12 cellular contexts compared by ENCODE assay signal in genomic region chr19:13027031-13027430, GRCh38. TPM values are rescaled to one million over a fixed set of nuclear protein-coding genes. Genes with fewer than 3 reads are reported as not detected.
A peak's percentile ranks its signal among the peaks of the same experiment; 100 is the strongest.
DNase-seq lines count a peak whose midpoint lies in the region; ATAC-seq and TF ChIP-seq lines count a peak whose summit lies in the region.
"Had no signal": no experiment of that assay in that cellular context is flagged by ENCODE, and none has a peak within 500 bp of the region (broad histone marks: within the 10 kb centered on the region; RNA-seq: fewer than 3 reads in every experiment).

No MANE protein-coding gene starts in this region.

- H3K9me2 ChIP-seq in SK-N-SH = no peaks in the 10 kb centered on the region

- TF ChIP-seq CTCF in SK-N-SH (IDR thresholded peaks at IDR 0.05) (no peak), coronary artery (IDR thresholded peaks at IDR 0.05) (no peak), type B pancreatic cell (conservative IDR thresholded peaks at IDR 0.05) (no peak)

- peaks cover 0 to 27% of the 10 kb centered on the region in 2 experiments for H3K36me3 ChIP-seq in SK-N-SH (replicated peaks in 1 of 2; ENCODE audit: control insufficient read depth in 1 of 2, insufficient read depth in 2 of 2, low read length in 1 of 2)
- no peaks in the 10 kb centered on the region for H3K36me3 ChIP-seq in H7 (replicated peaks; ENCODE audit: control insufficient read depth, insufficient read depth, low read length)

- peak overlapping the region; percentile 26 for H3K4me3 Mint-ChIP-seq in type B pancreatic cell
- H3K4me3 Mint-ChIP-seq: activated CD8-positive, alpha-beta memory T cell treated with anti-CD3 and anti-CD28 coated beads, Interleukin-2, amount 10 ng/mL, durations not matched to agents 7 days and 5 days; T-helper 2 cell treated with Interferon-gamma antibody and Interleukin-4, amounts not matched to agents 5 μg/mL and 100 μg/mL, for 36 hours had no signal

- peaks cover 21 to 43% of the 10 kb centered on the region in 2 experiments for H3K4me1 ChIP-seq in SK-N-SH (ENCODE audit: control insufficient read depth in 1 of 2, insufficient read depth in 2 of 2, low read depth in 1 of 2, low read length in 1 of 2)

- H3K27ac ChIP-seq in SK-N-SH (ENCODE audit: low read depth in 2 of 2, low read length in 1 of 2) (peak overlapping the region in 1 of 2 experiments; percentile 35; a peak in 1 of 4 replicates), coronary artery (peak overlapping the region; percentile 90 to 95)

- H3K79me2 ChIP-seq in SK-N-SH (ENCODE audit: insufficient read depth) = peaks cover 66% of the 10 kb centered on the region

- H3K4me2 ChIP-seq in SK-N-SH = peak overlapping the region; percentile 80

- no peaks in the 10 kb centered on the region for H3K9me3 ChIP-seq in SK-N-SH

- H3F3A ChIP-seq in SK-N-SH (replicated peaks; ENCODE audit: insufficient read depth) = peaks cover under 1% of the 10 kb centered on the region

- TF ChIP-seq RAD21 in SK-N-SH (IDR thresholded peaks at IDR 0.05; ENCODE audit: low read length) = no peak

- TF ChIP-seq EP300 in SK-N-SH (IDR thresholded peaks at IDR 0.05; ENCODE audit: borderline replicate concordance in 1 of 2, low read depth in 1 of 2, low read length in 1 of 2) = no peak

- 0 out of 4 replicates have a peak overlapping the region, but pooled peaks of 1 of the 2 experiments have one; percentile 5 for H3K4me3 ChIP-seq in SK-N-SH (ENCODE audit: low read depth in 2 of 2, low read length in 1 of 2)
- peak overlapping the region; percentile 78 for H3K4me3 ChIP-seq in coronary artery
- H3K4me3 ChIP-seq in H7 (ENCODE audit: insufficient read depth, low read depth, low read length) = no peak overlapping the region
- H3K4me3 ChIP-seq: lung had no signal

- CTCF ChIA-PET in SK-N-SH (lab: Yijun Ruan, JAX) = interaction anchor here (1.4 to 8.6 kb wide), 6 partner anchors 29 to 67 kb away, joined by 3 to 167 read pairs (median 20); no protein-coding TSS in a partner anchor

- ATAC-seq in SK-N-SH treated with all-trans-retinoic acid at 6 μM for 48 hours (no peak), sciatic nerve (no peak), GM18867 (IDR thresholded peaks at IDR 0.05; ENCODE audit: unreplicated experiment) (no peak)
- ATAC-seq: activated CD8-positive, alpha-beta memory T cell treated with anti-CD3 and anti-CD28 coated beads, Interleukin-2, amount 10 ng/mL, durations not matched to agents 7 days and 5 days had no signal

- intact Hi-C loops in sciatic nerve (cut with DNase I) = no loop called here

- no peaks in the 10 kb centered on the region for H4K20me1 ChIP-seq in SK-N-SH (ENCODE audit: insufficient read depth)

- H3K9me3 Mint-ChIP-seq in type B pancreatic cell = no peaks in the 10 kb centered on the region
- H3K9me3 Mint-ChIP-seq: T-helper 2 cell treated with Interferon-gamma antibody and Interleukin-4, amounts not matched to agents 5 μg/mL and 100 μg/mL, for 36 hours had no signal

- H2AFZ ChIP-seq in SK-N-SH (ENCODE audit: low read depth) = no peak overlapping the region

- H3K9ac ChIP-seq in SK-N-SH = peak overlapping the region; percentile 24; the same call in 1 of the 2 replicates

- POLR2A ChIA-PET in SK-N-SH (lab: Yijun Ruan, JAX) = no interaction called here

- peaks cover 11% of the 10 kb centered on the region for H3K36me3 Mint-ChIP-seq in type B pancreatic cell
- H3K36me3 Mint-ChIP-seq: activated CD8-positive, alpha-beta memory T cell treated with anti-CD3 and anti-CD28 coated beads, Interleukin-2, amount 10 ng/mL, durations not matched to agents 7 days and 5 days had no signal

- H3K4me1 Mint-ChIP-seq in type B pancreatic cell (ENCODE audit: unreplicated experiment) = peaks cover 28% of the 10 kb centered on the region

- 94% methylated on average over 4 of the region's 4 CpGs for WGBS in SK-N-SH (ENCODE audit: low lambda C conversion rate)

- no peaks in the 10 kb centered on the region for H3K27me3 ChIP-seq in SK-N-SH (ENCODE audit: insufficient read depth)
- H3K27me3 ChIP-seq in H7 (ENCODE audit: control insufficient read depth, insufficient read depth, low read length) = peaks cover 86% of the 10 kb centered on the region

- no peak for DNase-seq in SK-N-SH
- DNase-seq in coronary artery (ENCODE audit: low spot score) = no peak
- peak; percentile 74 for DNase-seq in medulla oblongata (ENCODE audit: extremely low spot score)
- no peak for DNase-seq in type B pancreatic cell (ENCODE audit: extremely low spot score, unreplicated experiment)
- no peak for DNase-seq in H7
- DNase-seq in sciatic nerve (ENCODE audit: low spot score) = no peak
- DNase-seq: activated CD8-positive, alpha-beta memory T cell treated with anti-CD3 and anti-CD28 coated beads, Interleukin-2, amount 10 ng/mL, durations not matched to agents 7 days and 5 days; DND-41 had no signal

- H3K27ac Mint-ChIP-seq in type B pancreatic cell = no peak overlapping the region
- H3K27ac Mint-ChIP-seq: activated CD8-positive, alpha-beta memory T cell treated with anti-CD3 and anti-CD28 coated beads, Interleukin-2, amount 10 ng/mL, durations not matched to agents 7 days and 5 days; T-helper 2 cell treated with Interferon-gamma antibody and Interleukin-4, amounts not matched to agents 5 μg/mL and 100 μg/mL, for 36 hours had no signal

- H3K27me3 Mint-ChIP-seq in type B pancreatic cell = peaks cover 100% of the 10 kb centered on the region

TF ChIP-seq in SK-N-SH, 30 proteins besides CTCF, POLR2A, EP300 and RAD21 (continues in another document):
- TF ChIP-seq TAF1 (IDR thresholded peaks at IDR 0.05; ENCODE audit: borderline replicate concordance, low read depth, low read length) (no peak), FOSL2 (IDR thresholded peaks at IDR 0.05; ENCODE audit: borderline replicate concordance, low read depth) (no peak), YY1 (IDR thresholded peaks at IDR 0.05; ENCODE audit: low read depth) (no peak), GABPA (IDR thresholded peaks at IDR 0.05; ENCODE audit: low read depth) (no peak), FOXM1 (IDR thresholded peaks at IDR 0.05; ENCODE audit: low read depth) (no peak), RCOR1 (IDR thresholded peaks at IDR 0.05; ENCODE audit: low read length) (no peak), NRF1 (IDR thresholded peaks at IDR 0.05; ENCODE audit: low read depth, low read length) (no peak), ZBTB33 (IDR thresholded peaks at IDR 0.05; ENCODE audit: borderline replicate concordance, low read depth) (no peak), NFIC (IDR thresholded peaks at IDR 0.05; ENCODE audit: borderline replicate concordance) (no peak), GATA2 (CRISPR knock-in tag; IDR thresholded peaks at IDR 0.05) (no peak)

TF ChIP-seq in SK-N-SH treated with all-trans-retinoic acid at 6 μM for 48 hours, 23 proteins besides CTCF, POLR2A, EP300 and RAD21:
- TF ChIP-seq GLIS3 (CRISPR knock-in tag; IDR thresholded peaks at IDR 0.05) = no peak

RNA-seq across cellular contexts. Expression of gene NFIX, which starts 31.8 kb away (rescaled TPM):
- polyA plus RNA-seq in SK-N-SH (2012; rRNA removed) = 5.1 and 14.8 TPM in 2 replicates
- 9.1 and 13.3 TPM in 2 replicates for polyA plus RNA-seq in SK-N-SH (2012; cell fraction: cytosol; rRNA removed)
- 14.0 and 14.9 TPM in 2 replicates for polyA plus RNA-seq in SK-N-SH (2012; cell fraction: nucleus; rRNA removed)
- total RNA-seq in type B pancreatic cell (ENCODE audit: low replicate concordance) (4.2 and 12.4 TPM in 2 replicates), sciatic nerve (131 TPM)
- 0.03 and 0.07 TPM in 2 replicates for total RNA-seq in H7 (2014; rRNA removed; shearing (Covaris generic))

RNA-seq across cellular contexts. Expression of gene DAND5, which starts 57.7 kb away (rescaled TPM):
- polyA plus RNA-seq in SK-N-SH (2012; rRNA removed) = 1.0 and 1.6 TPM in 2 replicates
- polyA plus RNA-seq in SK-N-SH (2012; cell fraction: cytosol; rRNA removed) = 0.95 and 1.0 TPM in 2 replicates
- polyA plus RNA-seq in SK-N-SH (2012; cell fraction: nucleus; rRNA removed) = 1.4 and 3.0 TPM in 2 replicates
- total RNA-seq in type B pancreatic cell (ENCODE audit: low replicate concordance) = not detected in 2 replicates
- 0.15 TPM in 1 of 2 replicates, not detected in the other for total RNA-seq in H7 (2014; rRNA removed; shearing (Covaris generic))
- not detected for total RNA-seq in sciatic nerve
